8 cellular contexts compared by ENCODE assay signal in the genomic region with DNA sequence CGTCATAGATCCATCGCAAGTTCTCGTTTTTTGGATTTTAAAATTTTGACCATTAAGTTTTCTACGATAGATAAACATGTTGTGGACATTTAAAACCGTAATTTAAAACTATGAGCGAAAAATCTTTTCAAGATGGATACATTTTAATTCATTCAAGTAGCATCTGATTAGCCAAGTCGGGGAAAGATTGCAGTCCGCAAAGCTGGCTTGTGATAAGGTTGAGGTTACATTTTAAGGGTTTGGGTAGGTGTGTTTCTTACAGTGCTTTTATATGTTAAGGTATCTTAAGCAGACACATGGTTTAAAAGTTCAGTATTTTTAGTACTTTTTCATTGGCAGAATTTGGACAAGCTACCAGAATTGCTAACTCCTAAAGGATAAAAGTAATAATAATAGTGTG. TPM values are rescaled to one million over a fixed set of nuclear protein-coding genes. Genes with fewer than 3 reads are reported as not detected.
DNase-seq lines count a peak whose midpoint lies in the region; ATAC-seq and TF ChIP-seq lines count a peak whose summit lies in the region.

No MANE protein-coding gene starts in this region.

- H3K9ac ChIP-seq in mammary epithelial cell (ENCODE audit: insufficient read depth, low read length), result peak overlapping the region; percentile 97

- H3K79me2 ChIP-seq in ACC112 (ENCODE audit: control insufficient read depth, insufficient read depth, low read length, unreplicated experiment) (peaks cover 89% of the 10 kb centered on the region), mammary epithelial cell (ENCODE audit: insufficient read depth, low read length) (peaks cover 94% of the 10 kb centered on the region)

- H3K9me3 ChIP-seq in mammary epithelial cell (replicated peaks; ENCODE audit: insufficient read depth, low read length) (no peaks in the 10 kb centered on the region), mesodermal cell (ENCODE audit: control insufficient read depth, low read length) (no peaks in the 10 kb centered on the region)

- H3K9me3 Mint-ChIP-seq in IgD-negative memory B cell, result no peaks in the 10 kb centered on the region

- ATAC-seq in HG02623 (IDR thresholded peaks at IDR 0.05; ENCODE audit: unreplicated experiment) (no peak), GM18909 (IDR thresholded peaks at IDR 0.05; ENCODE audit: poor library complexity, unreplicated experiment) (no peak)

- H4K20me1 ChIP-seq in mammary epithelial cell (ENCODE audit: insufficient read depth, low read length), result peaks cover 14% of the 10 kb centered on the region

- H3K4me2 ChIP-seq in mammary epithelial cell (ENCODE audit: insufficient read depth, low read depth, low read length), result peak overlapping the region; percentile 98

- no peaks in the 10 kb centered on the region for H3K36me3 Mint-ChIP-seq in IgD-negative memory B cell

- in situ Hi-C loops in mammary epithelial cell (cut with MboI; ENCODE audit: low sequenced_read_pairs in 2 of 2), result loop anchor here in 1 of 2 donors (5.0 kb wide), 1 partner anchor 36 kb away; a partner anchor contains a TSS

- no peaks in the 10 kb centered on the region for H3K27me3 ChIP-seq in ACC112 (ENCODE audit: insufficient read depth, low read length)
- no peaks in the 10 kb centered on the region for H3K27me3 ChIP-seq in mammary epithelial cell (ENCODE audit: insufficient read depth, low read length)

- peaks cover 38 to 45% (median 40%) of the 10 kb centered on the region in 3 donors for H3K4me1 Mint-ChIP-seq in IgD-negative memory B cell

- DNase-seq in mammary epithelial cell, result peak; percentile 5
- DNase-seq in NCI-H82 (lab: John Stamatoyannopoulos, UW), result no peak
- no peak for DNase-seq in SK-N-DZ (ENCODE audit: low spot score)

- intact Hi-C loops in mammary epithelial cell (cut with micrococcal nuclease), result loop anchor here (2.0 kb wide), 1 partner anchor 60 kb away; a partner anchor contains a TSS

- H3K4me1 ChIP-seq in ACC112 (ENCODE audit: control insufficient read depth, insufficient read depth, low read length, unreplicated experiment) (peaks cover 18% of the 10 kb centered on the region), mammary epithelial cell (ENCODE audit: insufficient read depth, low read length) (peaks cover 16% of the 10 kb centered on the region), mesodermal cell (ENCODE audit: control insufficient read depth, insufficient read depth, low read length, poor library complexity, severe bottlenecking) (no peaks in the 10 kb centered on the region)

- H3K4me3 Mint-ChIP-seq in IgD-negative memory B cell, result peak overlapping the region; percentile 87 to 98 (median 94)

- H2AFZ ChIP-seq in ACC112 (ENCODE audit: low read length, unreplicated experiment) (no peak overlapping the region), mammary epithelial cell (ENCODE audit: low read depth, low read length) (no peak overlapping the region)

- H3K4me3 ChIP-seq in ACC112 (ENCODE audit: low read depth, low read length) (peak overlapping the region; percentile 93), mammary epithelial cell (replicated peaks in 1 of 3; ENCODE audit: insufficient read depth in 1 of 3, low read depth in 2 of 3, low read length in 3 of 3) (peak overlapping the region; percentile 67 to 92 (median 84)), mesodermal cell (ENCODE audit: extremely low read depth, insufficient read depth, low read length, poor library complexity, severe bottlenecking) (peak overlapping the region; percentile 84)

- CTCF ChIA-PET in mammary epithelial cell (lab: Charles Lee; ENCODE audit: low non-redundant PET), result interaction anchor here (0.7 kb wide), 1 partner anchor 30 kb away, joined by 5 read pairs; no protein-coding TSS in a partner anchor

- no TSS peak for BruUV-seq in mammary epithelial cell (replicated peaks; lab: Mats Ljungman, UMichigan)

- TF ChIP-seq CTCF in mammary epithelial cell (conservative IDR thresholded peaks at IDR 0.05 in 1 of 2, IDR thresholded peaks at IDR 0.05 in 1 of 2; ENCODE audit: extremely low read depth in 1 of 2, insufficient read depth in 1 of 2, low read depth in 1 of 2, low read length in 2 of 2), result no peak

- 0% methylated on average over 8 of the region's 8 CpGs for WGBS in mammary epithelial cell (ENCODE audit: low coverage, missing lambda C conversion rate)
- 0 to 2% methylated on average over 2 to 6 of the region's 8 CpGs for WGBS in mesodermal cell (ENCODE audit: insufficient coverage in 2 of 2), 2 experiments

- no peaks in the 10 kb centered on the region for H3K27me3 Mint-ChIP-seq in IgD-negative memory B cell

- H3K27ac ChIP-seq in ACC112 (ENCODE audit: low read depth, low read length), result peak overlapping the region; percentile 87
- H3K27ac ChIP-seq in mammary epithelial cell (ENCODE audit: insufficient read depth, low read depth, low read length), result peak overlapping the region; percentile 89
- peak overlapping the region; percentile 97 for H3K27ac ChIP-seq in mesodermal cell (ENCODE audit: low read depth, low read length, severe bottlenecking)

- H3K36me3 ChIP-seq in ACC112 (ENCODE audit: insufficient read depth, low read length) (peaks cover 4% of the 10 kb centered on the region; the same call in 1 of the 2 replicates), mammary epithelial cell (ENCODE audit: insufficient read depth, low read length) (peaks cover 4% of the 10 kb centered on the region), mesodermal cell (ENCODE audit: control insufficient read depth, insufficient read depth, low read length) (peaks cover 45% of the 10 kb centered on the region)

- dilution Hi-C loops in mammary epithelial cell (cut with HindIII; ENCODE audit: low sequenced_read_pairs), result no loop called here

- H3K27ac Mint-ChIP-seq in IgD-negative memory B cell, result peak overlapping the region; percentile 90 to 99 (median 95)

RNA-seq across cellular contexts. Expression of a gene that starts 1.2 kb away (rescaled TPM):
- polyA plus RNA-seq in IgD-negative memory B cell (127 TPM), mammary epithelial cell (22.3 TPM)
- 10 to 100 TPM; 64.5 to 92.0 TPM for total RNA-seq in mammary epithelial cell
- 34.2 TPM for polyA minus RNA-seq in mammary epithelial cell
- polyA plus RNA-seq in mesodermal cell (2013, experiment 1 of 2), result 81.1 TPM
- polyA plus RNA-seq in mesodermal cell (2013, experiment 2 of 2), result 94.7 TPM
- polyA plus RNA-seq in SK-N-DZ (2014; cell fraction: cytosol; rRNA removed), result 69.2 and 80.0 TPM in 2 replicates
- polyA plus RNA-seq in SK-N-DZ (2014; cell fraction: nucleus; rRNA removed), result 55.7 and 72.7 TPM in 2 replicates

RNA-seq across cellular contexts. Expression of a gene that starts 33.3 kb away (rescaled TPM):
- polyA plus RNA-seq in IgD-negative memory B cell (23.6 TPM), mammary epithelial cell (102 TPM)
- 100 to 1,000 TPM in 1 of 2 donors, 10 to 100 TPM in 1; 39.3 to 235 TPM for total RNA-seq in mammary epithelial cell
- 81.8 TPM for polyA minus RNA-seq in mammary epithelial cell
- polyA plus RNA-seq in mesodermal cell (2013, experiment 1 of 2), result 149 TPM
- 156 TPM for polyA plus RNA-seq in mesodermal cell (2013, experiment 2 of 2)
- 124 and 131 TPM in 2 replicates for polyA plus RNA-seq in SK-N-DZ (2014; cell fraction: cytosol; rRNA removed)
- polyA plus RNA-seq in SK-N-DZ (2014; cell fraction: nucleus; rRNA removed), result 75.1 and 90.2 TPM in 2 replicates

RNA-seq across cellular contexts. Expression of a gene that starts 35.5 kb away (rescaled TPM):
- polyA plus RNA-seq in IgD-negative memory B cell, result 79.2 TPM
- total RNA-seq in mammary epithelial cell, result 100 to 1,000 TPM; 105 to 145 TPM
- 51.3 TPM for polyA plus RNA-seq in mammary epithelial cell
- polyA minus RNA-seq in mammary epithelial cell, result 77.2 TPM
- 33.9 TPM for polyA plus RNA-seq in mesodermal cell (2013, experiment 1 of 2)
- polyA plus RNA-seq in mesodermal cell (2013, experiment 2 of 2), result 36.6 TPM
- 40.9 and 47.1 TPM in 2 replicates for polyA plus RNA-seq in SK-N-DZ (2014; cell fraction: cytosol; rRNA removed)
- polyA plus RNA-seq in SK-N-DZ (2014; cell fraction: nucleus; rRNA removed), result 10.8 and 11.8 TPM in 2 replicates
